16 cellular contexts compared by ENCODE assay signal in genomic region chr20:58993332-58994248, GRCh38. TPM values are rescaled to one million over a fixed set of nuclear protein-coding genes. Genes with fewer than 3 reads are reported as not detected.
DNase-seq lines count a peak whose midpoint lies in the region; ATAC-seq, FAIRE-seq and TF ChIP-seq lines count a peak whose summit lies in the region.
"Had no signal": no experiment of that assay in that cellular context is flagged by ENCODE, and none has a peak within 500 bp of the region (broad histone marks: within the 10 kb centered on the region; RNA-seq: fewer than 3 reads in every experiment).

No MANE protein-coding gene starts in this region.

- H3K4me1 Mint-ChIP-seq in activated CD8-positive, alpha-beta memory T cell treated with anti-CD3 and anti-CD28 coated beads, Interleukin-2, amount 10 ng/mL, durations not matched to agents 7 days and 5 days, result peaks cover 5% of the 10 kb centered on the region

- no peak overlapping the region for H3K4me3 Mint-ChIP-seq in activated CD8-positive, alpha-beta memory T cell treated with anti-CD3 and anti-CD28 coated beads, Interleukin-2, amount 10 ng/mL, durations not matched to agents 7 days and 5 days

- H3K27me3 Mint-ChIP-seq in activated CD8-positive, alpha-beta memory T cell treated with anti-CD3 and anti-CD28 coated beads, Interleukin-2, amount 10 ng/mL, durations not matched to agents 7 days and 5 days, result no peaks in the 10 kb centered on the region

- DNase-seq in activated CD8-positive, alpha-beta memory T cell treated with anti-CD3 and anti-CD28 coated beads, Interleukin-2, amount 10 ng/mL, durations not matched to agents 7 days and 5 days, result no peak
- no peak for DNase-seq in activated CD8-positive, alpha-beta memory T cell treated with anti-CD3 and anti-CD28 coated beads, Interleukin-2, amount 50 U/mL, for 4 hours
- DNase-seq in Karpas-422 (peak; percentile 51), GM12878 (ENCODE audit: low read depth, low spot score) (no peak), sigmoid colon (peak; percentile 56), A673 (ENCODE audit: low spot score) (no peak), left lung (no peak)
- DNase-seq: anterior cingulate cortex; mesenchymal stem cell; NCI-H187; NCI-H748 treated with DMSO at 0.1 percent for 48 hours; ovary; SK-N-SH; stimulated activated CD4-positive, alpha-beta T cell treated with anti-CD3 and anti-CD28 coated beads, Interleukin-15, amount 100 ng/mL, for 24 hours had no signal

- TF ChIP-seq POLR2A in GM12878 (IDR thresholded peaks at IDR 0.05; ENCODE audit: low read depth, low read length) (peak; percentile 68), sigmoid colon (IDR thresholded peaks at IDR 0.05) (no peak)

- POLR2A ChIA-PET in GM12878 (lab: Charles Lee) (interaction anchor here (0.7 to 1.9 kb wide), 5 partner anchors 10 to 47 kb away, joined by 4 to 11 read pairs (median 5); no protein-coding TSS in a partner anchor), A673 (lab: Charles Lee; ENCODE audit: low non-redundant PET) (no interaction called here)

- peak; percentile 37 to 54; a peak in 2 of 4 replicates for TF ChIP-seq EP300 in GM12878 (IDR thresholded peaks at IDR 0.05; ENCODE audit: borderline replicate concordance in 1 of 2, control insufficient read depth in 1 of 2, low read depth in 2 of 2, low read length in 2 of 2)
- TF ChIP-seq EP300 in sigmoid colon (IDR thresholded peaks at IDR 0.05), result no peak

- no peaks in the 10 kb centered on the region for H3K9me3 ChIP-seq in Karpas-422 (ENCODE audit: low read length)
- H3K9me3 ChIP-seq in GM12878 (replicated peaks; ENCODE audit: control insufficient read depth, insufficient read depth, low read length), result no peaks in the 10 kb centered on the region
- H3K9me3 ChIP-seq in sigmoid colon, result no peaks in the 10 kb centered on the region
- no peaks in the 10 kb centered on the region for H3K9me3 ChIP-seq in A673 (ENCODE audit: low read depth, low read length, poor library complexity, severe bottlenecking)
- no peaks in the 10 kb centered on the region for H3K9me3 ChIP-seq in left lung
- H3K9me3 ChIP-seq: ovary, SK-N-SH, tibial artery had no signal

- in situ Hi-C loops in GM12878 (cut with MboI), result no loop called here

- H3K4me3 ChIP-seq in Karpas-422 (ENCODE audit: low read length) (no peak overlapping the region), GM12878 (no peak overlapping the region), sigmoid colon (no peak overlapping the region), A673 (ENCODE audit: low read depth, low read length, poor library complexity, severe bottlenecking) (no peak overlapping the region), left lung (no peak overlapping the region)
- H3K4me3 ChIP-seq: ovary, tibial artery had no signal

- peaks cover 60% of the 10 kb centered on the region; the same call in 1 of the 2 replicates for H3K36me3 ChIP-seq in Karpas-422 (ENCODE audit: insufficient read depth, low read length)
- H3K36me3 ChIP-seq in GM12878 (ENCODE audit: control insufficient read depth in 2 of 2, insufficient read depth in 2 of 2, low read length in 1 of 2), result peaks cover 50 to 66% of the 10 kb centered on the region in 2 experiments
- H3K36me3 ChIP-seq in sigmoid colon, result peaks cover 48 to 100% (median 75%) of the 10 kb centered on the region in 4 donors
- peaks cover 75% of the 10 kb centered on the region for H3K36me3 ChIP-seq in A673 (ENCODE audit: insufficient read depth, low read length, poor library complexity, severe bottlenecking)
- H3K36me3 ChIP-seq in left lung, result peaks cover 0 to 100% of the 10 kb centered on the region in 2 donors
- H3K36me3 ChIP-seq: ovary had no signal

- H3K9ac ChIP-seq in Karpas-422 (ENCODE audit: low read length), result no peak overlapping the region
- H3K9ac ChIP-seq in GM12878 (ENCODE audit: control insufficient read depth, insufficient read depth, low read length), result no peak overlapping the region
- H3K9ac ChIP-seq: SK-N-SH had no signal

- H3K27ac ChIP-seq in Karpas-422 (ENCODE audit: low read length) (0 out of 2 replicates have a peak overlapping the region, but pooled peaks have one; percentile 5), GM12878 (ENCODE audit: control insufficient read depth, insufficient read depth) (peak overlapping the region; percentile 0; the same call in 1 of the 2 replicates), sigmoid colon (no peak overlapping the region), A673 (ENCODE audit: low read depth, low read length, poor library complexity, severe bottlenecking) (no peak overlapping the region), left lung (no peak overlapping the region)
- H3K27ac ChIP-seq: ovary, tibial artery had no signal

- no peaks in the 10 kb centered on the region for H3K9me3 Mint-ChIP-seq in activated CD8-positive, alpha-beta memory T cell treated with anti-CD3 and anti-CD28 coated beads, Interleukin-2, amount 10 ng/mL, durations not matched to agents 7 days and 5 days (ENCODE audit: low read depth)

- RAD21 ChIA-PET in GM12878 (lab: Charles Lee; ENCODE audit: unreplicated experiment), result interaction anchor here (0.9 to 1.4 kb wide), 4 partner anchors 11 to 107 kb away, joined by 3 to 5 read pairs (median 3); no protein-coding TSS in a partner anchor

- TF ChIP-seq RAD21 in GM12878 (IDR thresholded peaks at IDR 0.05; ENCODE audit: insufficient read depth, low read depth, low read length), result no peak

- no peaks in the 10 kb centered on the region for H3K79me2 ChIP-seq in Karpas-422 (ENCODE audit: low read length)
- no peaks in the 10 kb centered on the region for H3K79me2 ChIP-seq in GM12878 (ENCODE audit: control insufficient read depth, insufficient read depth, low read length)

- no peaks in the 10 kb centered on the region for H3K4me1 ChIP-seq in Karpas-422 (ENCODE audit: low read length)
- peaks cover 14% of the 10 kb centered on the region for H3K4me1 ChIP-seq in GM12878 (ENCODE audit: control insufficient read depth, insufficient read depth, low read length)
- no peaks in the 10 kb centered on the region for H3K4me1 ChIP-seq in sigmoid colon
- no peaks in the 10 kb centered on the region for H3K4me1 ChIP-seq in A673 (ENCODE audit: insufficient read depth, low read length, poor library complexity, severe bottlenecking)
- H3K4me1 ChIP-seq in left lung, result no peaks in the 10 kb centered on the region
- H3K4me1 ChIP-seq: tibial artery had no signal

- peaks cover 56% of the 10 kb centered on the region for H3K36me3 Mint-ChIP-seq in activated CD8-positive, alpha-beta memory T cell treated with anti-CD3 and anti-CD28 coated beads, Interleukin-2, amount 10 ng/mL, durations not matched to agents 7 days and 5 days

- H3K4me2 ChIP-seq in Karpas-422 (ENCODE audit: low read depth, low read length, poor library complexity, severe bottlenecking), result no peak overlapping the region
- no peak overlapping the region for H3K4me2 ChIP-seq in GM12878 (ENCODE audit: control insufficient read depth, insufficient read depth)
- H3K4me2 ChIP-seq: SK-N-SH had no signal

- WGBS in GM12878 (ENCODE audit: insufficient coverage, insufficient replicate concordance, low lambda C conversion rate, missing lambda C conversion rate), result 78% methylated on average over 23 of the region's 23 CpGs
- WGBS in sigmoid colon, 2 donors, result 86 to 87% methylated on average over 23 of the region's 23 CpGs

- H4K20me1 ChIP-seq in Karpas-422 (ENCODE audit: insufficient read depth, low read depth, low read length) (peaks cover 17% of the 10 kb centered on the region; the same call in 1 of the 2 replicates), GM12878 (ENCODE audit: control insufficient read depth, insufficient read depth) (peaks cover 3% of the 10 kb centered on the region)

- H3K27ac Mint-ChIP-seq in activated CD8-positive, alpha-beta memory T cell treated with anti-CD3 and anti-CD28 coated beads, Interleukin-2, amount 10 ng/mL, durations not matched to agents 7 days and 5 days, result peak overlapping the region; percentile 30

- peak; percentile 57 for FAIRE-seq in GM12878 (lab: Jason Lieb, UNC)

- H3K27me3 ChIP-seq in Karpas-422 (ENCODE audit: low read length), result no peaks in the 10 kb centered on the region
- no peaks in the 10 kb centered on the region for H3K27me3 ChIP-seq in GM12878 (replicated peaks in 1 of 2; ENCODE audit: control insufficient read depth in 2 of 2, insufficient read depth in 2 of 2, low read length in 1 of 2)
- H3K27me3 ChIP-seq in sigmoid colon, result no peaks in the 10 kb centered on the region
- H3K27me3 ChIP-seq in A673 (replicated peaks; ENCODE audit: insufficient read depth, low read depth, low read length, poor library complexity), result no peaks in the 10 kb centered on the region
- no peaks in the 10 kb centered on the region for H3K27me3 ChIP-seq in left lung
- H3K27me3 ChIP-seq: ovary, tibial artery had no signal

- CTCF ChIA-PET in activated CD8-positive, alpha-beta memory T cell treated with anti-CD3 and anti-CD28 coated beads, Interleukin-2, amount 10 ng/mL, durations not matched to agents 7 days and 5 days (lab: Charles Lee), result interaction anchor here (0.6 kb wide), 1 partner anchor 11 kb away, joined by 3 read pairs; no protein-coding TSS in a partner anchor
- CTCF ChIA-PET in GM12878 (lab: Yijun Ruan, JAX), result interaction anchor here (0.7 to 1.6 kb wide), 4 partner anchors 15 to 123 kb away, joined by 3 to 4 read pairs (median 4); no protein-coding TSS in a partner anchor
- CTCF ChIA-PET in A673 (lab: Charles Lee), result no interaction called here

- no TSS peak for BruUV-seq in GM12878 (replicated peaks; lab: Mats Ljungman, UMichigan)
- no TSS peak for BruUV-seq in A673 (replicated peaks; lab: Mats Ljungman, UMichigan)

- intact Hi-C loops in GM12878 (cut with micrococcal nuclease; ENCODE audit: unreplicated experiment) (no loop called here), sigmoid colon (cut with DNase I) (no loop called here), A673 (cut with micrococcal nuclease; ENCODE audit: unreplicated experiment) (no loop called here), left lung (cut with DNase I) (no loop called here)

- no peak for ATAC-seq in activated CD8-positive, alpha-beta memory T cell treated with anti-CD3 and anti-CD28 coated beads, Interleukin-2, amount 10 ng/mL, durations not matched to agents 7 days and 5 days
- ATAC-seq in GM12878 (peak; percentile 76), GM18858 (IDR thresholded peaks at IDR 0.05; ENCODE audit: unreplicated experiment) (no peak), left lung (no peak)

- SMC1A ChIA-PET in GM12878 (lab: Charles Lee; ENCODE audit: uncharacterized antibody, unreplicated experiment), result interaction anchor here (0.6 to 2.3 kb wide), 8 partner anchors 11 to 123 kb away, joined by 3 to 11 read pairs (median 3); no protein-coding TSS in a partner anchor

- H2AFZ ChIP-seq in Karpas-422 (ENCODE audit: low read length), result no peak overlapping the region
- no peak overlapping the region for H2AFZ ChIP-seq in GM12878 (ENCODE audit: control insufficient read depth, low read depth, low read length)

- H3K9me2 ChIP-seq in Karpas-422 (replicated peaks; ENCODE audit: insufficient read depth, low read length), result no peaks in the 10 kb centered on the region
- H3K9me2 ChIP-seq: SK-N-SH had no signal

- TF ChIP-seq CTCF in GM12878 (IDR thresholded peaks at IDR 0.05 in 2 of 3, conservative IDR thresholded peaks at IDR 0.05 in 1 of 3; ENCODE audit: control insufficient read depth in 2 of 3, extremely low read depth in 1 of 3, insufficient read depth in 1 of 3, low read depth in 3 of 3, low read length in 3 of 3) (no peak), sigmoid colon (IDR thresholded peaks at IDR 0.05) (no peak), A673 (conservative IDR thresholded peaks at IDR 0.05; ENCODE audit: low read depth, low read length) (no peak), left lung (IDR thresholded peaks at IDR 0.05) (no peak)

RNA-seq across cellular contexts. Expression of gene NELFCD, which starts 12.5 kb away (rescaled TPM):
- 10 to 100 TPM; 71.2 to 86.2 TPM for total RNA-seq in activated CD8-positive, alpha-beta memory T cell treated with anti-CD3 and anti-CD28 coated beads, Interleukin-2, amount 10 ng/mL, durations not matched to agents 7 days and 5 days
- 51.3 and 57.5 TPM in 2 replicates for total RNA-seq in Karpas-422 (2014; rRNA removed; shearing (Covaris generic); ENCODE audit: low replicate concordance)
- 125 and 129 TPM in 2 replicates for total RNA-seq in GM12878 (2013; cell fraction: nucleolus; rRNA removed)
- total RNA-seq in GM12878 (2014; rRNA removed), result 68.7 and 74.9 TPM in 2 replicates
- 46.3 and 54.3 TPM in 2 replicates for total RNA-seq in GM12878 (2014; rRNA removed; fragmentation: Illumina TruSeq; extraction: Trizol)
- 68.9 and 82.1 TPM in 2 replicates for total RNA-seq in GM12878 (2021)
- polyA plus RNA-seq in GM12878 (2011; ENCODE audit: low read depth), result 51.2 TPM
- 76.5 and 86.8 TPM in 2 replicates for polyA plus RNA-seq in GM12878 (2011; rRNA removed)
- 82.9 and 107 TPM in 2 replicates for polyA plus RNA-seq in GM12878 (2011; cell fraction: cytosol; rRNA removed)
- 243 and 253 TPM in 2 replicates for polyA plus RNA-seq in GM12878 (2011; cell fraction: nucleus; rRNA removed)
- 61.0 and 61.7 TPM in 2 replicates for polyA plus RNA-seq in GM12878 (2012)
- polyA plus RNA-seq in GM12878 (2014; fragmentation: Illumina TruSeq; extraction: Trizol), result 83.4 and 89.7 TPM in 2 replicates
- polyA plus RNA-seq in GM12878 (2014; fragmentation: Nextera tagmentation; extraction: Ambion mirVana), result 10 to 100 TPM in 1 of 2 experiments, 1 to 10 TPM in 1; 8.9 to 16.7 TPM
- polyA plus RNA-seq in GM12878 (2014; rRNA removed), result 79.8 and 83.6 TPM in 2 replicates
- 100 to 1,000 TPM; 107 to 109 TPM for polyA plus RNA-seq in GM12878 (2016; fragmentation: Nextera tagmentation; extraction: Ambion mirVana)
- polyA minus RNA-seq in GM12878 (2011; rRNA and poly(A)+ RNA removed), result 75.0 and 95.0 TPM in 2 replicates
- polyA minus RNA-seq in GM12878 (2011; cell fraction: cytosol; rRNA and poly(A)+ RNA removed), result 24.3 and 31.0 TPM in 2 replicates
- polyA minus RNA-seq in GM12878 (2011; cell fraction: nucleus; rRNA and poly(A)+ RNA removed), result 48.0 and 73.1 TPM in 2 replicates
- total RNA-seq in sigmoid colon, result 10 to 100 TPM; 36.3 to 53.2 (median 43.7) TPM
- 10 to 100 TPM; 22.7 to 43.6 (median 27.6) TPM for polyA plus RNA-seq in sigmoid colon
- 164 and 174 TPM in 2 replicates for total RNA-seq in A673 (2021)
- 10 to 100 TPM; 48.3 to 53.5 TPM for total RNA-seq in left lung

RNA-seq across cellular contexts. Expression of gene CTSZ, which starts 13.5 kb away (rescaled TPM):
- total RNA-seq in activated CD8-positive, alpha-beta memory T cell treated with anti-CD3 and anti-CD28 coated beads, Interleukin-2, amount 10 ng/mL, durations not matched to agents 7 days and 5 days, result 10 to 100 TPM; 39.6 to 48.0 TPM
- total RNA-seq in Karpas-422 (2014; rRNA removed; shearing (Covaris generic); ENCODE audit: low replicate concordance), result 111 and 215 TPM in 2 replicates
- total RNA-seq in GM12878 (2013; cell fraction: nucleolus; rRNA removed), result 99.1 and 102 TPM in 2 replicates
- total RNA-seq in GM12878 (2014; rRNA removed) (110 and 139 TPM in 2 replicates), GM12878 (2014; rRNA removed; fragmentation: Illumina TruSeq; extraction: Trizol) (177 and 192 TPM in 2 replicates), GM12878 (2021) (225 and 233 TPM in 2 replicates), sigmoid colon (100 to 1,000 TPM in 3 of 4 donors, 10 to 100 TPM in 1; 93.9 to 144 (median 119) TPM), A673 (2021) (1.2 and 1.4 TPM in 2 replicates), left lung (100 to 1,000 TPM; 452 to 479 TPM)
- polyA plus RNA-seq in GM12878 (2011; ENCODE audit: low read depth), result 150 TPM
- polyA plus RNA-seq in GM12878 (2011; rRNA removed) (92.8 and 169 TPM in 2 replicates), GM12878 (2014; fragmentation: Illumina TruSeq; extraction: Trizol) (301 and 321 TPM in 2 replicates), GM12878 (2014; fragmentation: Nextera tagmentation; extraction: Ambion mirVana) (10 to 100 TPM in 1 of 2 experiments, 1 to 10 TPM in 1; 6.0 to 14.0 TPM), GM12878 (2014; rRNA removed) (215 and 256 TPM in 2 replicates), GM12878 (2016; fragmentation: Nextera tagmentation; extraction: Ambion mirVana) (10 to 100 TPM in 1 of 2 experiments, 1 to 10 TPM in 1; 8.0 to 11.8 TPM), sigmoid colon (100 to 1,000 TPM; 127 to 312 (median 293) TPM)
- polyA plus RNA-seq in GM12878 (2011; cell fraction: cytosol; rRNA removed), result 156 and 185 TPM in 2 replicates
- 103 and 127 TPM in 2 replicates for polyA plus RNA-seq in GM12878 (2011; cell fraction: nucleus; rRNA removed)
- 163 and 223 TPM in 2 replicates for polyA plus RNA-seq in GM12878 (2012)
- polyA minus RNA-seq in GM12878 (2011; rRNA and poly(A)+ RNA removed), result 135 TPM in 2 replicates
- 45.5 and 58.7 TPM in 2 replicates for polyA minus RNA-seq in GM12878 (2011; cell fraction: cytosol; rRNA and poly(A)+ RNA removed)
- polyA minus RNA-seq in GM12878 (2011; cell fraction: nucleus; rRNA and poly(A)+ RNA removed), result 34.0 and 64.2 TPM in 2 replicates

RNA-seq across cellular contexts. Expression of gene TUBB1, which starts 25.6 kb away (rescaled TPM):
- not detected for total RNA-seq in activated CD8-positive, alpha-beta memory T cell treated with anti-CD3 and anti-CD28 coated beads, Interleukin-2, amount 10 ng/mL, durations not matched to agents 7 days and 5 days
- not detected in 2 replicates for total RNA-seq in Karpas-422 (2014; rRNA removed; shearing (Covaris generic); ENCODE audit: low replicate concordance)
- not detected in 2 replicates for total RNA-seq in GM12878 (2013; cell fraction: nucleolus; rRNA removed)
- total RNA-seq in GM12878 (2014; rRNA removed), result 0.06 and 0.11 TPM in 2 replicates
- 0.04 TPM in 1 of 2 replicates, not detected in the other for total RNA-seq in GM12878 (2014; rRNA removed; fragmentation: Illumina TruSeq; extraction: Trizol)
- total RNA-seq in GM12878 (2021), result not detected in 2 replicates
- 0.24 TPM for polyA plus RNA-seq in GM12878 (2011; ENCODE audit: low read depth)
- polyA plus RNA-seq in GM12878 (2011; rRNA removed), result 0.03 and 0.07 TPM in 2 replicates
- 0.03 TPM in 1 of 2 replicates, not detected in the other for polyA plus RNA-seq in GM12878 (2011; cell fraction: cytosol; rRNA removed)
- 0.07 and 0.10 TPM in 2 replicates for polyA plus RNA-seq in GM12878 (2011; cell fraction: nucleus; rRNA removed)
- 0.21 and 0.34 TPM in 2 replicates for polyA plus RNA-seq in GM12878 (2012)
- polyA plus RNA-seq in GM12878 (2014; fragmentation: Illumina TruSeq; extraction: Trizol), result 0.04 TPM in 1 of 2 replicates, not detected in the other
- under 1 TPM in 1 of 2 experiments, not detected in 1; 0.02 TPM for polyA plus RNA-seq in GM12878 (2014; fragmentation: Nextera tagmentation; extraction: Ambion mirVana)
- polyA plus RNA-seq in GM12878 (2014; rRNA removed), result 0.05 TPM in 1 of 2 replicates, not detected in the other
- polyA plus RNA-seq in GM12878 (2016; fragmentation: Nextera tagmentation; extraction: Ambion mirVana), result under 1 TPM; 0.13 to 0.20 TPM
- polyA minus RNA-seq in GM12878 (2011; rRNA and poly(A)+ RNA removed), result not detected in 2 replicates
- polyA minus RNA-seq in GM12878 (2011; cell fraction: cytosol; rRNA and poly(A)+ RNA removed), result not detected in 2 replicates
- polyA minus RNA-seq in GM12878 (2011; cell fraction: nucleus; rRNA and poly(A)+ RNA removed), result 0.12 TPM in 1 of 2 replicates, not detected in the other
- total RNA-seq in sigmoid colon, result under 1 TPM in 2 of 4 donors, not detected in 2; 0.14 to 0.16 TPM
- under 1 TPM in 2 of 3 donors, not detected in 1; 0.03 to 0.60 TPM for polyA plus RNA-seq in sigmoid colon
- total RNA-seq in A673 (2021), result not detected in 2 replicates
- 1 to 10 TPM; 2.0 to 3.6 TPM for total RNA-seq in left lung
- polyA plus RNA-seq: SK-N-SH had no signal

RNA-seq across cellular contexts. Expression of gene ATP5F1E, which starts 38.5 kb away (rescaled TPM):
- total RNA-seq in activated CD8-positive, alpha-beta memory T cell treated with anti-CD3 and anti-CD28 coated beads, Interleukin-2, amount 10 ng/mL, durations not matched to agents 7 days and 5 days, result 10 to 100 TPM; 78.3 to 80.8 TPM
- 47.0 and 78.9 TPM in 2 replicates for total RNA-seq in Karpas-422 (2014; rRNA removed; shearing (Covaris generic); ENCODE audit: low replicate concordance)
- 45.3 and 50.2 TPM in 2 replicates for total RNA-seq in GM12878 (2013; cell fraction: nucleolus; rRNA removed)
- total RNA-seq in GM12878 (2014; rRNA removed) (49.0 and 61.6 TPM in 2 replicates), GM12878 (2014; rRNA removed; fragmentation: Illumina TruSeq; extraction: Trizol) (96.3 and 96.9 TPM in 2 replicates), GM12878 (2021) (96.4 and 107 TPM in 2 replicates), sigmoid colon (10 to 100 TPM; 28.5 to 57.4 (median 40.1) TPM), A673 (2021) (73.7 and 76.8 TPM in 2 replicates), left lung (10 to 100 TPM; 75.5 to 90.7 TPM)
- polyA plus RNA-seq in GM12878 (2011; ENCODE audit: low read depth), result 5.8 TPM
- polyA plus RNA-seq in GM12878 (2011; rRNA removed) (137 and 138 TPM in 2 replicates), GM12878 (2014; fragmentation: Illumina TruSeq; extraction: Trizol) (35.2 and 53.1 TPM in 2 replicates), GM12878 (2014; fragmentation: Nextera tagmentation; extraction: Ambion mirVana) (100 to 1,000 TPM; 169 to 219 TPM), GM12878 (2014; rRNA removed) (79.8 and 89.2 TPM in 2 replicates), GM12878 (2016; fragmentation: Nextera tagmentation; extraction: Ambion mirVana) (100 to 1,000 TPM; 391 to 407 TPM), sigmoid colon (100 to 1,000 TPM in 2 of 3 donors, 10 to 100 TPM in 1; 62.2 to 110 (median 103) TPM)
- polyA plus RNA-seq in GM12878 (2011; cell fraction: cytosol; rRNA removed), result 34.9 and 35.0 TPM in 2 replicates
- 24.3 and 27.8 TPM in 2 replicates for polyA plus RNA-seq in GM12878 (2011; cell fraction: nucleus; rRNA removed)
- polyA plus RNA-seq in GM12878 (2012), result 86.3 and 113 TPM in 2 replicates
- polyA minus RNA-seq in GM12878 (2011; rRNA and poly(A)+ RNA removed), result 12.8 and 20.0 TPM in 2 replicates
- 15.2 and 16.2 TPM in 2 replicates for polyA minus RNA-seq in GM12878 (2011; cell fraction: cytosol; rRNA and poly(A)+ RNA removed)
- 38.1 and 48.9 TPM in 2 replicates for polyA minus RNA-seq in GM12878 (2011; cell fraction: nucleus; rRNA and poly(A)+ RNA removed)

RNA-seq across cellular contexts. Expression of gene PRELID3B, which starts 49.0 kb away (rescaled TPM):
- 100 to 1,000 TPM in 1 of 2 experiments, 10 to 100 TPM in 1; 80.4 to 104 TPM for total RNA-seq in activated CD8-positive, alpha-beta memory T cell treated with anti-CD3 and anti-CD28 coated beads, Interleukin-2, amount 10 ng/mL, durations not matched to agents 7 days and 5 days
- total RNA-seq in Karpas-422 (2014; rRNA removed; shearing (Covaris generic); ENCODE audit: low replicate concordance), result 104 and 271 TPM in 2 replicates
- total RNA-seq in GM12878 (2013; cell fraction: nucleolus; rRNA removed), result 36.3 and 39.0 TPM in 2 replicates
- total RNA-seq in GM12878 (2014; rRNA removed), result 123 and 138 TPM in 2 replicates
- 119 and 125 TPM in 2 replicates for total RNA-seq in GM12878 (2014; rRNA removed; fragmentation: Illumina TruSeq; extraction: Trizol)
- total RNA-seq in GM12878 (2021), result 86.1 and 96.0 TPM in 2 replicates
- 39.7 TPM for polyA plus RNA-seq in GM12878 (2011; ENCODE audit: low read depth)
- 114 and 159 TPM in 2 replicates for polyA plus RNA-seq in GM12878 (2011; rRNA removed)
- 40.6 and 42.3 TPM in 2 replicates for polyA plus RNA-seq in GM12878 (2011; cell fraction: cytosol; rRNA removed)
- 45.3 and 58.8 TPM in 2 replicates for polyA plus RNA-seq in GM12878 (2011; cell fraction: nucleus; rRNA removed)
- polyA plus RNA-seq in GM12878 (2012), result 61.1 and 67.2 TPM in 2 replicates
- polyA plus RNA-seq in GM12878 (2014; fragmentation: Illumina TruSeq; extraction: Trizol), result 98.8 and 123 TPM in 2 replicates
- polyA plus RNA-seq in GM12878 (2014; fragmentation: Nextera tagmentation; extraction: Ambion mirVana), result 100 to 1,000 TPM; 130 to 151 TPM
- polyA plus RNA-seq in GM12878 (2014; rRNA removed), result 72.5 and 73.9 TPM in 2 replicates
- polyA plus RNA-seq in GM12878 (2016; fragmentation: Nextera tagmentation; extraction: Ambion mirVana), result 100 to 1,000 TPM; 141 to 146 TPM
- 88.3 and 110 TPM in 2 replicates for polyA minus RNA-seq in GM12878 (2011; rRNA and poly(A)+ RNA removed)
- polyA minus RNA-seq in GM12878 (2011; cell fraction: cytosol; rRNA and poly(A)+ RNA removed), result 68.4 and 76.6 TPM in 2 replicates
- 32.2 and 42.4 TPM in 2 replicates for polyA minus RNA-seq in GM12878 (2011; cell fraction: nucleus; rRNA and poly(A)+ RNA removed)
- total RNA-seq in sigmoid colon, result 10 to 100 TPM; 27.4 to 43.9 (median 40.2) TPM
- polyA plus RNA-seq in sigmoid colon, result 100 to 1,000 TPM in 2 of 3 donors, 10 to 100 TPM in 1; 61.7 to 189 (median 108) TPM
- total RNA-seq in A673 (2021), result 81.9 and 83.4 TPM in 2 replicates
- 10 to 100 TPM; 55.7 to 56.3 TPM for total RNA-seq in left lung

Comparison
In these comparisons a context has a peak if more than half of its experiments do, and no peak if none do; other contexts are left out.
1. DNase-seq: peak in Karpas-422 (single experiment) and sigmoid colon (single experiment); none in activated CD8-positive, alpha-beta memory T cell treated with anti-CD3 and anti-CD28 coated beads, Interleukin-2, amount 10 ng/mL, durations not matched to agents 7 days and 5 days (single experiment), activated CD8-positive, alpha-beta memory T cell treated with anti-CD3 and anti-CD28 coated beads, Interleukin-2, amount 50 U/mL, for 4 hours (single experiment), GM12878 (single experiment), A673 (single experiment) and left lung (0 of 2).
2. H3K27ac ChIP-seq: peak in Karpas-422 (single experiment) and GM12878 (single experiment); none in sigmoid colon (0 of 4), A673 (single experiment) and left lung (0 of 2).
3. RNA of gene CTSZ, which starts 13.5 kb away (total RNA-seq): 452 to 479 TPM in left lung, 99.1 to 233 TPM in GM12878, 93.9 to 144 TPM in sigmoid colon, 111 to 215 TPM in Karpas-422 and 39.6 to 48.0 TPM in activated CD8-positive, alpha-beta memory T cell treated with anti-CD3 and anti-CD28 coated beads, Interleukin-2, amount 10 ng/mL, durations not matched to agents 7 days and 5 days; 1.2 to 1.4 TPM in A673; every median in the first group is over 10 times any median in the second.